8 cellular contexts compared by ENCODE assay signal in the genomic region with DNA sequence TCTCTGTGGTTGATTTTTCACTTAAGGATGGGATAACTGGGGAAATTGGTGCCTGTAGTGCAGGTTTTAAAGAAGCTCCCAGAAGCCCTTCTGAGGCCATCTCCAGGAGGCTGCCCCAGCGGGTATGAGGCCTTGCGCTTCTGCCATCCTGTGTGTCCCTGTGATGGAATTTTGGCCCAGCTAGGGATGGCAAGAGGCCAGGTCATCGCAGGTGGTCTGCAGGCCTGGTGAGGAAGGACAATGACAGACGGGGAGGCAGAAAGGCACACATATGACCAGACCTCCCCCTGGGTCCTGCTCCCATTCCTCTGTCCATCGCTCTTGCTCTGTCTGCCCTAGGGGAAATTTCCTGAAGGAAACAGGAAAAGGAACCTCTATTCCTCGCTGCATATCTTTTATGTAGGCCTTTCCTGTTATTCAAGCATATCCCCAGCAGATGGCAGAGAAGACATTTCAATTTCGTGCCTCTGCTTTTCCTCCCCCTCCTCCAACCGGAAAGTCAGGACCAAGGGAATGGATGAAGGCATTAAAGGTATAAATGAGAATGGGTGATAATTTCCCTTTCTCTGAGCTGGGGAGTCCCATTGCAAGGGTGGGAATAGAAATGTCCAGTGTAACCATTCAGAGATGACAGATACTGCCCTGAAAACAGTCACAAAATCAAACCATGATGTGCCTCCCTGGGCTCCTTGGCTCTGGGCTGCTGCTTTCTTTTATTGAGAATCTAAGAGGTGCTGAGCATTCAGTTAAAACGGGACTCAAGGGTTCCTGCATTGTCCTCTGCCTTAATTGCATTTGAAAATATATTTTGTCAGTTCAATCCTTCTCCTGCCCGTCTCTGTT. TPM values are rescaled to one million over a fixed set of nuclear protein-coding genes. Genes with fewer than 3 reads are reported as not detected.
DNase-seq lines count a peak whose midpoint lies in the region; ATAC-seq and TF ChIP-seq lines count a peak whose summit lies in the region.

No MANE protein-coding gene starts in this region.

- H2BK120ac ChIP-seq in H9 (ENCODE audit: low read depth, low read length, poor library complexity, severe bottlenecking) = no peak overlapping the region

- TF ChIP-seq EP300 in gastroesophageal sphincter (IDR thresholded peaks at IDR 0.05) = no peak

- no peak overlapping the region for H3K23ac ChIP-seq in H9 (ENCODE audit: insufficient read length, low read depth, low read length)

- no peak overlapping the region for H2BK20ac ChIP-seq in H9 (ENCODE audit: low read depth, low read length, poor library complexity, severe bottlenecking)

- no peak overlapping the region for H3T11ph ChIP-seq in H9 (ENCODE audit: low read length)

- no peaks in the 10 kb centered on the region for H4K20me1 ChIP-seq in H9 (ENCODE audit: control insufficient read depth, insufficient read depth, insufficient read length)

- CTCF ChIA-PET in CD4-positive, alpha-beta T cell (lab: Charles Lee) = interaction anchor here (0.8 to 1.7 kb wide), 7 partner anchors 17 to 129 kb away, joined by 3 to 7 read pairs (median 3); no protein-coding TSS in a partner anchor

- peak; percentile 90 for TF ChIP-seq CTCF in CD4-positive, alpha-beta T cell (IDR thresholded peaks at IDR 0.05)
- peak; percentile 75 for TF ChIP-seq CTCF in H9 (conservative IDR thresholded peaks at IDR 0.05)
- TF ChIP-seq CTCF in gastroesophageal sphincter (IDR thresholded peaks at IDR 0.05) = peak; percentile 40 to 78 (median 66)
- peak; percentile 44 for TF ChIP-seq CTCF in parathyroid adenoma (IDR thresholded peaks at IDR 0.05)

- no peak overlapping the region for H3K18ac ChIP-seq in H9 (ENCODE audit: insufficient read length, low read depth, low read length)

- ATAC-seq in CD4-positive, alpha-beta T cell (ENCODE audit: poor library complexity) = no peak
- peak; percentile 77 for ATAC-seq in SK-N-SH treated with all-trans-retinoic acid at 6 μM for 48 hours
- ATAC-seq in gastroesophageal sphincter = no peak
- no peak for ATAC-seq in HG03095 (IDR thresholded peaks at IDR 0.05; ENCODE audit: unreplicated experiment)

- H3K79me1 ChIP-seq in H9 (ENCODE audit: insufficient read depth, low read depth, low read length, poor library complexity, severe bottlenecking) = no peaks in the 10 kb centered on the region

- no peak overlapping the region for H2BK15ac ChIP-seq in H9 (ENCODE audit: low read depth, low read length)

- no peaks in the 10 kb centered on the region for H3K79me2 ChIP-seq in H9 (ENCODE audit: insufficient read depth, low read length)
- H3K79me2 ChIP-seq in parathyroid adenoma = no peaks in the 10 kb centered on the region

- no peaks in the 10 kb centered on the region for H3K36me3 Mint-ChIP-seq in CD4-positive, alpha-beta T cell (ENCODE audit: low read depth)
- H3K36me3 Mint-ChIP-seq in H9 (ENCODE audit: insufficient read depth in 1 of 3, low read depth in 3 of 3) = no peaks in the 10 kb centered on the region

- no peak overlapping the region for H3K56ac ChIP-seq in H9 (ENCODE audit: insufficient read length, low read depth, low read length)

- H4K91ac ChIP-seq in H9 (ENCODE audit: insufficient read length, low read depth, low read length) = no peak overlapping the region

- no peak overlapping the region for H4K5ac ChIP-seq in H9 (ENCODE audit: insufficient read length, low read depth, low read length)

- peaks cover 2% of the 10 kb centered on the region for H3K27me3 ChIP-seq in CD4-positive, alpha-beta T cell (ENCODE audit: control insufficient read depth, insufficient read depth, low read length)
- H3K27me3 ChIP-seq in H9 (ENCODE audit: insufficient read depth, low read length) (peaks cover 2% of the 10 kb centered on the region; the same call in 1 of the 2 replicates), gastroesophageal sphincter (peaks cover 65% of the 10 kb centered on the region), parathyroid adenoma (ENCODE audit: control insufficient read depth, insufficient read depth, low read length) (no peaks in the 10 kb centered on the region)

- H4K8ac ChIP-seq in H9 (replicated peaks; ENCODE audit: insufficient read length, low read depth, low read length) = no peak overlapping the region

- no peak for DNase-seq in CD4-positive, alpha-beta T cell
- DNase-seq in H9 (peak; percentile 47), T-helper 2 cell (no peak)
- no peak for DNase-seq in activated naive CD4-positive, alpha-beta T cell treated with anti-CD3 and anti-CD28 coated beads, Interleukin-2, amount 50 U/mL, for 16 hours

- no peak overlapping the region for H3K27ac ChIP-seq in CD4-positive, alpha-beta T cell (ENCODE audit: low read depth, low read length)
- H3K27ac ChIP-seq in H9 (ENCODE audit: insufficient read length, low read depth, low read length) (no peak overlapping the region), gastroesophageal sphincter (no peak overlapping the region), parathyroid adenoma (no peak overlapping the region)

- no peak overlapping the region for H3K4me2 ChIP-seq in H9 (ENCODE audit: insufficient read depth, insufficient read length, low read length)
- no peak overlapping the region for H3K4me2 ChIP-seq in parathyroid adenoma (ENCODE audit: low read length)

- peaks cover 57% of the 10 kb centered on the region for H3K4me1 Mint-ChIP-seq in CD4-positive, alpha-beta T cell (ENCODE audit: low read depth)
- peaks cover 8 to 13% of the 10 kb centered on the region in 2 experiments; a peak in 3 of 4 replicates for H3K4me1 Mint-ChIP-seq in H9

- no peaks in the 10 kb centered on the region for H3K9me3 Mint-ChIP-seq in CD4-positive, alpha-beta T cell
- H3K9me3 Mint-ChIP-seq in H9 = no peaks in the 10 kb centered on the region

- no CpG with 5 or more reads among the region's 10 CpGs for WGBS in H9 (ENCODE audit: extremely low coverage, insufficient read length, low lambda C conversion rate)
- WGBS in gastroesophageal sphincter (ENCODE audit: low coverage in 1 of 2), 2 donors = 19 to 42% methylated on average over 6 to 7 of the region's 10 CpGs

- no peak overlapping the region for H3K4ac ChIP-seq in H9 (ENCODE audit: low read depth, low read length)

- no peak overlapping the region; the same call in 1 of the 2 replicates for H3K14ac ChIP-seq in H9 (ENCODE audit: insufficient read depth, low read length)

- H3K36me3 ChIP-seq in gastroesophageal sphincter = no peaks in the 10 kb centered on the region
- no peaks in the 10 kb centered on the region for H3K36me3 ChIP-seq in parathyroid adenoma (ENCODE audit: control insufficient read depth, insufficient read depth, low read length)

- H2AK5ac ChIP-seq in H9 (ENCODE audit: insufficient read length, low read length) = no peak overlapping the region

- no peak overlapping the region for H2BK12ac ChIP-seq in H9 (ENCODE audit: insufficient read length, low read depth, low read length)

- no peak for TF ChIP-seq POLR2A in gastroesophageal sphincter (IDR thresholded peaks at IDR 0.05)

- H3K9ac ChIP-seq in H9 (ENCODE audit: extremely low read depth, insufficient read length, low read length) = no peak overlapping the region
- no peak overlapping the region for H3K9ac ChIP-seq in parathyroid adenoma

- H3K27me3 Mint-ChIP-seq in CD4-positive, alpha-beta T cell = peaks cover 29% of the 10 kb centered on the region
- peaks cover 23% of the 10 kb centered on the region for H3K27me3 Mint-ChIP-seq in H9 (ENCODE audit: low read depth)

- H3K4me3 ChIP-seq in gastroesophageal sphincter = no peak overlapping the region
- no peak overlapping the region for H3K4me3 ChIP-seq in parathyroid adenoma (ENCODE audit: low read depth, low read length)

- H3K9me3 ChIP-seq in CD4-positive, alpha-beta T cell (ENCODE audit: control insufficient read depth, low read length) = no peaks in the 10 kb centered on the region
- H3K9me3 ChIP-seq in H9 (ENCODE audit: control insufficient read depth, low read depth, low read length) (no peaks in the 10 kb centered on the region), gastroesophageal sphincter (no peaks in the 10 kb centered on the region), parathyroid adenoma (ENCODE audit: control insufficient read depth, low read length) (no peaks in the 10 kb centered on the region)

- POLR2A ChIA-PET in CD4-positive, alpha-beta T cell (lab: Charles Lee) = interaction anchor here (0.7 to 1.3 kb wide), 5 partner anchors 17 to 396 kb away, joined by 3 to 5 read pairs (median 3); no protein-coding TSS in a partner anchor

- H3K4me1 ChIP-seq in H9 (ENCODE audit: insufficient read depth, low read length) (peaks cover 3% of the 10 kb centered on the region; the same call in 1 of the 2 replicates), gastroesophageal sphincter (peaks cover 0 to 6% (median 0%) of the 10 kb centered on the region in 3 donors), parathyroid adenoma (no peaks in the 10 kb centered on the region)

- peak overlapping the region; percentile 83 for H3K27ac Mint-ChIP-seq in CD4-positive, alpha-beta T cell
- no peak overlapping the region for H3K27ac Mint-ChIP-seq in H9

- H3K4me3 Mint-ChIP-seq in CD4-positive, alpha-beta T cell = peak overlapping the region; percentile 63
- no peak overlapping the region for H3K4me3 Mint-ChIP-seq in H9

- H3K23me2 ChIP-seq in H9 (ENCODE audit: insufficient read length, low read depth, low read length, poor library complexity, severe bottlenecking) = no peaks in the 10 kb centered on the region

- H2BK5ac ChIP-seq in H9 (ENCODE audit: insufficient read length, low read length) = no peak overlapping the region

- intact Hi-C loops in CD4-positive, alpha-beta T cell (cut with DNase I, micrococcal nuclease) = loop anchor here (1.0 to 10.0 kb wide), 5 partner anchors 47 to 309 kb away; no protein-coding TSS in a partner anchor

- H2AFZ ChIP-seq in H9 (ENCODE audit: low read length) = no peak overlapping the region
- no peak overlapping the region for H2AFZ ChIP-seq in parathyroid adenoma

TF ChIP-seq in SK-N-SH treated with all-trans-retinoic acid at 6 μM for 48 hours, 23 proteins besides CTCF, POLR2A, EP300 and RAD21 (continues in another document):
- TF ChIP-seq ZNF8 (CRISPR knock-in tag; IDR thresholded peaks at IDR 0.05) = no peak
- TF ChIP-seq BACH2 (CRISPR knock-in tag; IDR thresholded peaks at IDR 0.05; ENCODE audit: borderline replicate concordance) = no peak

RNA-seq across cellular contexts. Expression of gene HLA-F, which starts 17.6 kb away (rescaled TPM):
- 100 to 1,000 TPM; 560 TPM for total RNA-seq in CD4-positive, alpha-beta T cell
- total RNA-seq in H9 (2021) = 7.0 and 7.4 TPM in 2 replicates
- 10 to 100 TPM; 39.2 to 73.0 (median 46.4) TPM for total RNA-seq in gastroesophageal sphincter

RNA-seq across cellular contexts. Expression of gene ZFP57, which starts 24.7 kb away (rescaled TPM):
- total RNA-seq in CD4-positive, alpha-beta T cell = not detected
- total RNA-seq in H9 (2021) (1.4 and 1.7 TPM in 2 replicates), gastroesophageal sphincter (1 to 10 TPM in 2 of 4 donors, not detected in 2; 4.7 to 6.2 TPM)

RNA-seq across cellular contexts. Expression of gene MOG, which starts 48.7 kb away (rescaled TPM):
- total RNA-seq in CD4-positive, alpha-beta T cell = not detected
- 0.55 and 0.83 TPM in 2 replicates for total RNA-seq in H9 (2021)
- not detected for total RNA-seq in gastroesophageal sphincter

Comparison
In these comparisons a context has a peak if more than half of its experiments do, and no peak if none do; other contexts are left out.
1. RNA of gene HLA-F, which starts 17.6 kb away (total RNA-seq): 560 TPM in CD4-positive, alpha-beta T cell; 39.2 to 73.0 TPM in gastroesophageal sphincter and 7.0 to 7.4 TPM in H9; every median in the first group is over 4 times any median in the second.
2. Peak in every context shown above with its lines, with median percentiles within 50 percentile points of each other: CTCF ChIP-seq.